ENCODE assay signal across 15 cellular contexts in genomic region chr16:56257260-56257659, GRCh38.
DNase-seq lines count a peak whose midpoint lies in the region; ATAC-seq, FAIRE-seq and TF ChIP-seq lines count a peak whose summit lies in the region.
"Had no signal": no experiment of that assay in that cellular context is flagged by ENCODE, and none has a peak within 500 bp of the region (broad histone marks: within the 10 kb centered on the region; RNA-seq: fewer than 3 reads in every experiment).

No MANE protein-coding gene starts in this region.

- H3K4me3 Mint-ChIP-seq in CD4-positive, alpha-beta memory T cell, result no peak overlapping the region
- no peak overlapping the region for H3K4me3 Mint-ChIP-seq in CD4-positive, alpha-beta T cell
- H3K4me3 Mint-ChIP-seq: neural crest cell had no signal

- no peaks in the 10 kb centered on the region for H3K36me3 ChIP-seq in tibial artery
- no peaks in the 10 kb centered on the region for H3K36me3 ChIP-seq in CD4-positive, alpha-beta memory T cell (ENCODE audit: insufficient read depth, low read length)

- TF ChIP-seq CTCF in tibial artery (IDR thresholded peaks at IDR 0.05), result no peak
- no peak for TF ChIP-seq CTCF in CD4-positive, alpha-beta T cell (IDR thresholded peaks at IDR 0.05)

- peaks cover 0 to 5% of the 10 kb centered on the region in 2 donors for H3K36me3 Mint-ChIP-seq in CD4-positive, alpha-beta memory T cell
- H3K36me3 Mint-ChIP-seq in CD4-positive, alpha-beta T cell (ENCODE audit: low read depth), result no peaks in the 10 kb centered on the region

- intact Hi-C loops in tibial artery (cut with DNase I; ENCODE audit: low total_unique reads), result no loop called here
- intact Hi-C loops in CD4-positive, alpha-beta memory T cell (cut with micrococcal nuclease), result no loop called here
- intact Hi-C loops in CD4-positive, alpha-beta T cell (cut with DNase I, micrococcal nuclease), result no loop called here

- H3K4me3 ChIP-seq in tibial artery, result no peak overlapping the region
- no peak overlapping the region for H3K4me3 ChIP-seq in CD4-positive, alpha-beta memory T cell (ENCODE audit: low read length in 2 of 2)
- H3K4me3 ChIP-seq: skin epidermis had no signal

- H3K9me3 ChIP-seq in tibial artery, result no peaks in the 10 kb centered on the region
- H3K9me3 ChIP-seq in CD4-positive, alpha-beta memory T cell (ENCODE audit: control insufficient read depth in 1 of 2, low read length in 2 of 2), result no peaks in the 10 kb centered on the region
- H3K9me3 ChIP-seq in CD4-positive, alpha-beta T cell (ENCODE audit: control insufficient read depth, low read length), result no peaks in the 10 kb centered on the region

- ATAC-seq in CD4-positive, alpha-beta T cell (ENCODE audit: poor library complexity), result no peak

- H3K27ac ChIP-seq in tibial artery, result peak overlapping the region; percentile 25 to 57
- no peak overlapping the region for H3K27ac ChIP-seq in CD4-positive, alpha-beta memory T cell (ENCODE audit: low read depth, low read length)
- H3K27ac ChIP-seq in CD4-positive, alpha-beta T cell (ENCODE audit: low read depth, low read length), result no peak overlapping the region
- H3K27ac ChIP-seq: KMS-11, skin epidermis had no signal

- peaks cover 0 to 62% (median 21%) of the 10 kb centered on the region in 4 donors for H3K4me1 ChIP-seq in tibial artery
- H3K4me1 ChIP-seq in CD4-positive, alpha-beta memory T cell (ENCODE audit: insufficient read depth, low read length), result peaks cover 32% of the 10 kb centered on the region

- POLR2A ChIA-PET in CD4-positive, alpha-beta memory T cell (lab: Charles Lee; ENCODE audit: partially characterized antibody), result interaction anchor here (1.7 kb wide), 1 partner anchor 66 kb away, joined by 4 read pairs; the partner anchor contains the start of gene GNAO1
- POLR2A ChIA-PET in CD4-positive, alpha-beta T cell (lab: Charles Lee), result interaction anchor here (0.7 kb wide), 1 partner anchor 56 kb away, joined by 3 read pairs; no protein-coding TSS in a partner anchor

- peaks cover 0 to 2% (median 0%) of the 10 kb centered on the region in 8 donors for H3K9me3 Mint-ChIP-seq in CD4-positive, alpha-beta memory T cell
- H3K9me3 Mint-ChIP-seq in CD4-positive, alpha-beta T cell, result no peaks in the 10 kb centered on the region
- H3K9me3 Mint-ChIP-seq: neural crest cell had no signal

- peak; percentile 91 for FAIRE-seq in islet of Langerhans (lab: Jason Lieb, UNC)
- FAIRE-seq: A204.1 had no signal

- peaks cover 18 to 46% (median 24%) of the 10 kb centered on the region in 4 donors for H3K4me1 Mint-ChIP-seq in CD4-positive, alpha-beta memory T cell
- H3K4me1 Mint-ChIP-seq in CD4-positive, alpha-beta T cell (ENCODE audit: low read depth), result peaks cover 17% of the 10 kb centered on the region

- no peak overlapping the region for H3K27ac Mint-ChIP-seq in CD4-positive, alpha-beta memory T cell
- no peak overlapping the region for H3K27ac Mint-ChIP-seq in CD4-positive, alpha-beta T cell

- H3K27me3 Mint-ChIP-seq in CD4-positive, alpha-beta memory T cell, result no peaks in the 10 kb centered on the region
- H3K27me3 Mint-ChIP-seq in CD4-positive, alpha-beta T cell, result no peaks in the 10 kb centered on the region

- DNase-seq in NCI-H2227 (lab: John Stamatoyannopoulos, UW; ENCODE audit: unreplicated experiment) (peak; percentile 45), NCI-H2227 treated with DMSO at 0.1 percent for 48 hours (lab: John Stamatoyannopoulos, UW) (no peak), RPMI7951 (ENCODE audit: low read depth) (peak; percentile 65), tibial artery (peak; percentile 40 to 80), SIG-M5 (lab: John Stamatoyannopoulos, UW) (no peak)
- DNase-seq in CD4-positive, alpha-beta memory T cell, result no peak
- no peak for DNase-seq in CD4-positive, alpha-beta T cell
- DNase-seq: activated CD4-positive, alpha-beta T cell treated with anti-CD3 and anti-CD28 coated beads, Interleukin-2, amount 50 U/mL, for 4 hours; kidney glomerular epithelial cell; NCI-H226 had no signal

- CTCF ChIA-PET in CD4-positive, alpha-beta memory T cell (lab: Charles Lee; ENCODE audit: partially characterized antibody), result no interaction called here
- CTCF ChIA-PET in CD4-positive, alpha-beta T cell (lab: Charles Lee), result no interaction called here

- no peaks in the 10 kb centered on the region for H3K27me3 ChIP-seq in tibial artery
- H3K27me3 ChIP-seq in CD4-positive, alpha-beta memory T cell (ENCODE audit: insufficient read depth, low read length), result no peaks in the 10 kb centered on the region
- H3K27me3 ChIP-seq in CD4-positive, alpha-beta T cell (ENCODE audit: control insufficient read depth, insufficient read depth, low read length), result no peaks in the 10 kb centered on the region

Comparison
In these comparisons a context has a peak if more than half of its experiments do, and no peak if none do; other contexts are left out.
1. DNase-seq: peak in NCI-H2227 (single experiment), RPMI7951 (single experiment) and tibial artery (2 of 2); none in NCI-H2227 treated with DMSO at 0.1 percent for 48 hours (single experiment), CD4-positive, alpha-beta memory T cell (0 of 5), CD4-positive, alpha-beta T cell (0 of 10) and SIG-M5 (single experiment).
2. H3K27ac ChIP-seq: peak in tibial artery (2 of 2); none in CD4-positive, alpha-beta memory T cell (single experiment) and CD4-positive, alpha-beta T cell (single experiment).